ENCODE assay signal across 26 cellular contexts in the genomic region with DNA sequence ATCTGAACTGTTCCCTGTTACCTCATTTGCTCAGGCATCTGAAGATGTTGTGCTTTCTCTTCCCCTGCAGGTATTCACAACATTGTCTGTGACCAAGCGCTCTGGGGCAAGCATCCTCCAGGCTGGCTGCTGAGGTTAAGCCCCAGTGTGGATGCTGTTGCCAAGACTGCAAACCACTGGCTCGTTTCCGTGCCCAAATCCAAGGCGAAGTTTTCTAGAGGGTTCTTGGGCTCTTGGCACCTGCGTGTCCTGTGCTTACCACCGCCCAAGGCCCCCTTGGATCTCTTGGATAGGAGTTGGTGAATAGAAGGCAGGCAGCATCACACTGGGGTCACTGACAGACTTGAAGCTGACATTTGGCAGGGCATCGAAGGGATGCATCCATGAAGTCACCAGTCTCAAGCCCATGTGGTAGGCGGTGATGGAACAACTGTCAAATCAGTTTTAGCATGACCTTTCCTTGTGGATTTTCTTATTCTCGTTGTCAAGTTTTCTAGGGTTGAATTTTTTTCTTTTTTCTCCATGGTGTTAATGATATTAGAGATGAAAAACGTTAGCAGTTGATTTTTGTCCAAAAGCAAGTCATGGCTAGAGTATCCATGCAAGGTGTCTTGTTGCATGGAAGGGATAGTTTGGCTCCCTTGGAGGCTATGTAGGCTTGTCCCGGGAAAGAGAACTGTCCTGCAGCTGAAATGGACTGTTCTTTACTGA.
"Had no signal": no experiment of that assay in that cellular context is flagged by ENCODE, and none has a peak within 500 bp of the region (broad histone marks: within the 10 kb centered on the region; RNA-seq: fewer than 3 reads in every experiment).

No MANE protein-coding gene starts in this region.

- H3K9ac ChIP-seq: KMS-11, SK-N-SH had no signal

- H3K4me3 ChIP-seq: cardiac muscle cell had no signal

- H3K27me3 ChIP-seq: brain microvascular endothelial cell, cardiac muscle cell had no signal

- H3K9me3 Mint-ChIP-seq: activated naive CD4-positive, alpha-beta T cell treated with anti-CD3 and anti-CD28 coated beads, Interleukin-2, amount 10 ng/mL, durations not matched to agents 7 days and 5 days; activated naive CD8-positive, alpha-beta T cell treated with anti-CD3 and anti-CD28 coated beads for 36 hours; activated T-helper 2 cell treated with anti-CD3 and anti-CD28 coated beads, Interferon-gamma antibody, Interleukin-2, Interleukin-4, amounts not matched to agents 10 μg/mL and 5 μg/mL and 100 μg/mL, durations not matched to agents 14 hours and 24 hours and 36 hours had no signal

- H3K9me3 ChIP-seq: SK-N-SH had no signal

- H3K9me2 ChIP-seq: SK-N-SH had no signal

- H3K4me1 Mint-ChIP-seq: activated naive CD4-positive, alpha-beta T cell treated with anti-CD3 and anti-CD28 coated beads, Interleukin-2, amount 10 ng/mL, durations not matched to agents 7 days and 5 days had no signal

- H3K4me2 ChIP-seq: KMS-11, SK-N-SH had no signal

- H3K4me3 Mint-ChIP-seq: activated CD8-positive, alpha-beta T cell treated with anti-CD3 and anti-CD28 coated beads, Interleukin-2, amount 10 ng/mL, durations not matched to agents 7 days and 5 days; activated naive CD4-positive, alpha-beta T cell treated with anti-CD3 and anti-CD28 coated beads, Interleukin-2, amount 10 ng/mL, durations not matched to agents 7 days and 5 days; activated naive CD8-positive, alpha-beta T cell treated with anti-CD3 and anti-CD28 coated beads for 36 hours had no signal

- ATAC-seq: activated CD8-positive, alpha-beta T cell treated with anti-CD3 and anti-CD28 coated beads, Interleukin-2, amount 10 ng/mL, durations not matched to agents 7 days and 5 days; Panc1; Right ventricle myocardium inferior had no signal

- H3K27me3 Mint-ChIP-seq: activated naive CD4-positive, alpha-beta T cell treated with anti-CD3 and anti-CD28 coated beads, Interleukin-2, amount 10 ng/mL, durations not matched to agents 7 days and 5 days; activated naive CD8-positive, alpha-beta T cell treated with anti-CD3 and anti-CD28 coated beads for 36 hours had no signal

- H3K27ac Mint-ChIP-seq: activated CD8-positive, alpha-beta T cell treated with anti-CD3 and anti-CD28 coated beads, Interleukin-2, amount 10 ng/mL, durations not matched to agents 7 days and 5 days; activated naive CD4-positive, alpha-beta T cell treated with anti-CD3 and anti-CD28 coated beads, Interleukin-2, amount 10 ng/mL, durations not matched to agents 7 days and 5 days; activated naive CD8-positive, alpha-beta T cell treated with anti-CD3 and anti-CD28 coated beads for 36 hours; activated T-helper 2 cell treated with anti-CD3 and anti-CD28 coated beads, Interferon-gamma antibody, Interleukin-2, Interleukin-4, amounts not matched to agents 10 μg/mL and 5 μg/mL and 100 μg/mL, durations not matched to agents 14 hours and 24 hours and 36 hours had no signal

- DNase-seq: activated CD4-positive, alpha-beta T cell treated with anti-CD3 and anti-CD28 coated beads for 4 hours; activated CD4-positive, alpha-beta T cell treated with anti-CD3 and anti-CD28 coated beads, Interleukin-2, amount 50 U/mL, for 4 hours; activated CD8-positive, alpha-beta T cell treated with anti-CD3 and anti-CD28 coated beads, Interleukin-2, amount 10 ng/mL, durations not matched to agents 7 days and 5 days; activated gamma-delta T cell treated with Interleukin-2 at 50 U/mL for 16 hours; activated naive CD4-positive, alpha-beta T cell treated with anti-CD3 and anti-CD28 coated beads, Interleukin-2, amount 10 ng/mL, durations not matched to agents 7 days and 5 days; activated naive CD8-positive, alpha-beta T cell treated with anti-CD3 and anti-CD28 coated beads for 36 hours; brain microvascular endothelial cell; NCI-H1092 treated with DMSO at 0.1 percent for 48 hours; NCI-H1417 treated with DMSO at 0.1 percent for 48 hours; NCI-H1694; NCI-H2029; NCI-H2107; NCI-H2171 treated with DMSO at 0.1 percent for 48 hours; NCI-H226; NCI-H510A; NCI-H526 treated with DMSO at 0.1 percent for 48 hours; NCI-H82; RPMI8226; SK-N-SH; T-helper 1 cell had no signal

- H3K27ac ChIP-seq: brain microvascular endothelial cell, cardiac muscle cell, KMS-11, VCaP had no signal
